ENCODE assay signal across 18 cellular contexts in the genomic region with DNA sequence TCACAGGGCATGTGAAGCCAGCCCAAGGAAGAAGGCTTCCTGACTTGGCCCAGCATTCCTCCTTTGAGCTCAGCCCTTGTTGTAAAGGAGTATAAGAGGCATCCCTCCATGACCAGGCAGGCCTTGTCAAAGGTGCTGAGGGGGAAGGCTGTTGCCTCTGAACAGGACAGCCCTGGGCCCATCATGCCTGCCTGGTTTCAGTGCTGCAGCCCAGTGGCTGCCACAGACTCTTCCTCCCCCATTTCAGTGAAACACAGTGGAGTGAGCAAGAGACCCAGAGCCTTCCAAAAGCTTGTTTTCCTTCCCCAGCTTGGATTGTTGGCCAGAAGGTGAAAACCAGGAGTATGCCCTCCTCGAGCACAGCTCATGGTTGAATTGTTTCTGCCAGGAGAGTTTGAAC. TPM values are rescaled to one million over a fixed set of nuclear protein-coding genes. Genes with fewer than 3 reads are reported as not detected.
A peak's percentile ranks its signal among the peaks of the same experiment; 100 is the strongest.
DNase-seq lines count a peak whose midpoint lies in the region; ATAC-seq, FAIRE-seq and TF ChIP-seq lines count a peak whose summit lies in the region.
"Had no signal": no experiment of that assay in that cellular context is flagged by ENCODE, and none has a peak within 500 bp of the region (broad histone marks: within the 10 kb centered on the region; RNA-seq: fewer than 3 reads in every experiment).

No MANE protein-coding gene starts in this region.

- peak overlapping the region; percentile 26 for H3K27ac Mint-ChIP-seq in activated T-cell treated with anti-CD3 and anti-CD28 coated beads, Interleukin-2, amount 50 U/mL, for 24 hours
- no peak overlapping the region for H3K27ac Mint-ChIP-seq in activated T-cell treated with anti-CD3 and anti-CD28 coated beads, Interleukin-2, amount 50 U/mL, for 72 hours
- peak overlapping the region; percentile 87; the same call in 1 of the 2 replicates for H3K27ac Mint-ChIP-seq in WTC11

- H3K4me1 Mint-ChIP-seq in activated T-cell treated with anti-CD3 and anti-CD28 coated beads, Interleukin-2, amount 50 U/mL, for 24 hours (ENCODE audit: low read depth) = peaks cover 25% of the 10 kb centered on the region
- H3K4me1 Mint-ChIP-seq in activated T-cell treated with anti-CD3 and anti-CD28 coated beads, Interleukin-2, amount 50 U/mL, for 72 hours (ENCODE audit: low read depth) = peaks cover 33% of the 10 kb centered on the region
- peaks cover 10% of the 10 kb centered on the region for H3K4me1 Mint-ChIP-seq in WTC11

- no peak for FAIRE-seq in H54 (lab: Jason Lieb, UNC)
- FAIRE-seq: RCC 7860 had no signal

- H3K4me3 Mint-ChIP-seq in activated T-cell treated with anti-CD3 and anti-CD28 coated beads, Interleukin-2, amount 50 U/mL, for 24 hours = no peak overlapping the region
- no peak overlapping the region for H3K4me3 Mint-ChIP-seq in activated T-cell treated with anti-CD3 and anti-CD28 coated beads, Interleukin-2, amount 50 U/mL, for 72 hours
- H3K4me3 Mint-ChIP-seq in WTC11 = no peak overlapping the region

- no peak for ATAC-seq in activated T-cell treated with anti-CD3 and anti-CD28 coated beads, Interleukin-2, amount 50 U/mL, for 72 hours (replicated peaks in 1 of 2)
- peak; percentile 87 for ATAC-seq in WTC11

- no peaks in the 10 kb centered on the region for H3K27me3 Mint-ChIP-seq in activated T-cell treated with anti-CD3 and anti-CD28 coated beads, Interleukin-2, amount 50 U/mL, for 24 hours
- H3K27me3 Mint-ChIP-seq in activated T-cell treated with anti-CD3 and anti-CD28 coated beads, Interleukin-2, amount 50 U/mL, for 72 hours (ENCODE audit: low read depth) = no peaks in the 10 kb centered on the region
- no peaks in the 10 kb centered on the region for H3K27me3 Mint-ChIP-seq in WTC11 (ENCODE audit: low read depth)

- H3K27me3 ChIP-seq in layer of hippocampus (ENCODE audit: control insufficient read depth, insufficient read depth, low read length) = no peaks in the 10 kb centered on the region

- DNase-seq in activated T-cell treated with anti-CD3 and anti-CD28 coated beads, Interleukin-2, amount 50 U/mL, for 24 hours = no peak
- DNase-seq in activated T-cell treated with anti-CD3 and anti-CD28 coated beads, Interleukin-2, amount 50 U/mL, for 72 hours = no peak
- DNase-seq in WTC11 (ENCODE audit: low spot score) (no peak), iPS-NIHi11 (ENCODE audit: low spot score) (no peak), H54 (ENCODE audit: insufficient read length, low spot score) (no peak), NCI-H526 treated with DMSO at 0.1 percent for 48 hours (lab: John Stamatoyannopoulos, UW) (no peak), SKM-1 treated with dmso at 0.1 percent for 144 hours (lab: John Stamatoyannopoulos, UW; ENCODE audit: unreplicated experiment) (no peak)
- DNase-seq: 8988T, COR-L47, MM.1S, NCI-H1930, NCI-H2171 treated with DMSO at 0.1 percent for 48 hours, NCI-H510A, SHP77 treated with DMSO at 0.1 percent for 48 hours had no signal

- peak overlapping the region; percentile 47 for H3K27ac ChIP-seq in layer of hippocampus (ENCODE audit: low read depth, low read length)
- H3K27ac ChIP-seq: C4-2B, KMS-11 had no signal

- POLR2A ChIA-PET in WTC11 (lab: Charles Lee) = interaction anchor here (1.1 kb wide), 1 partner anchor 20 kb away, joined by 5 read pairs; the partner anchor contains the start of gene RPL37A

- TF ChIP-seq CTCF in WTC11 (IDR thresholded peaks at IDR 0.05) = no peak

- CTCF ChIA-PET in WTC11 (lab: Charles Lee) = interaction anchor here (0.6 to 1.4 kb wide), 8 partner anchors 9 to 364 kb away, joined by 3 to 5 read pairs (median 4); no protein-coding TSS in a partner anchor

- H3K36me3 Mint-ChIP-seq in activated T-cell treated with anti-CD3 and anti-CD28 coated beads, Interleukin-2, amount 50 U/mL, for 24 hours (ENCODE audit: low read depth) = peaks cover 70% of the 10 kb centered on the region
- peaks cover 2 to 22% of the 10 kb centered on the region in 2 donors for H3K36me3 Mint-ChIP-seq in activated T-cell treated with anti-CD3 and anti-CD28 coated beads, Interleukin-2, amount 50 U/mL, for 72 hours (ENCODE audit: insufficient read depth in 2 of 2)
- H3K36me3 Mint-ChIP-seq in WTC11 = peaks cover 12% of the 10 kb centered on the region

- TF ChIP-seq POLR2A in H54 (IDR thresholded peaks at IDR 0.05; ENCODE audit: low read depth, low read length) = no peak

- H3K9me3 Mint-ChIP-seq in activated T-cell treated with anti-CD3 and anti-CD28 coated beads, Interleukin-2, amount 50 U/mL, for 24 hours = no peaks in the 10 kb centered on the region
- H3K9me3 Mint-ChIP-seq in activated T-cell treated with anti-CD3 and anti-CD28 coated beads, Interleukin-2, amount 50 U/mL, for 72 hours = no peaks in the 10 kb centered on the region
- H3K9me3 Mint-ChIP-seq in WTC11 = no peaks in the 10 kb centered on the region

TF ChIP-seq in WTC11, 78 proteins besides CTCF, POLR2A, EP300 and RAD21:
- TF ChIP-seq FOXJ3 (CRISPR knock-in tag; IDR thresholded peaks at IDR 0.05; ENCODE audit: borderline replicate concordance) (no peak), TEAD1 (CRISPR knock-in tag; IDR thresholded peaks at IDR 0.05) (no peak), TCF7 (CRISPR knock-in tag; IDR thresholded peaks at IDR 0.05; ENCODE audit: low read depth) (no peak), ATF1 (CRISPR knock-in tag; IDR thresholded peaks at IDR 0.05) (no peak), GRHL2 (CRISPR knock-in tag; IDR thresholded peaks at IDR 0.05; ENCODE audit: insufficient replicate concordance, severe bottlenecking) (no peak), ZNF423 (CRISPR knock-in tag; IDR thresholded peaks at IDR 0.05) (no peak), E2F4 (CRISPR knock-in tag; IDR thresholded peaks at IDR 0.05; ENCODE audit: borderline replicate concordance, low read depth) (no peak), NR1H2 (CRISPR knock-in tag; IDR thresholded peaks at IDR 0.05) (no peak)

RNA-seq across cellular contexts. Expression of gene RPL37A, which starts 19.9 kb away (rescaled TPM):
- 1,000 to 10,000 TPM; 3,626 to 3,861 TPM for total RNA-seq in activated T-cell treated with anti-CD3 and anti-CD28 coated beads, Interleukin-2, amount 50 U/mL, for 72 hours
- 3,135 to 3,488 TPM (median 3,463 TPM) in 3 replicates for total RNA-seq in WTC11 (2021)
